Comparison of ENCODE assay signal across 8 cellular contexts in genomic region chr6:37818536-37819176, GRCh38. TPM values are rescaled to one million over a fixed set of nuclear protein-coding genes. Genes with fewer than 3 reads are reported as not detected.
DNase-seq lines count a peak whose midpoint lies in the region; ATAC-seq lines count a peak whose summit lies in the region.

No MANE protein-coding gene starts in this region.

- no peak overlapping the region for H2AK5ac ChIP-seq in mesendoderm (ENCODE audit: low read length)

- H3K4me2 ChIP-seq in mesendoderm (ENCODE audit: low read length): peak overlapping the region; percentile 39

- peaks cover 20% of the 10 kb centered on the region for H3K36me3 Mint-ChIP-seq in effector memory CD8-positive, alpha-beta T cell (ENCODE audit: insufficient read depth)

- no peak overlapping the region for H4K5ac ChIP-seq in mesendoderm (ENCODE audit: low read length)

- H4K8ac ChIP-seq in mesendoderm (ENCODE audit: low read depth, low read length): no peak overlapping the region

- WGBS in mesendoderm (ENCODE audit: extremely low coverage, insufficient coverage, low lambda C conversion rate): no CpG with 5 or more reads among the region's 27 CpGs

- H3K4me1 Mint-ChIP-seq in effector memory CD8-positive, alpha-beta T cell (ENCODE audit: low read depth in 2 of 2): peaks cover 36 to 41% of the 10 kb centered on the region in 2 donors

- H3K4me3 ChIP-seq in mesendoderm (ENCODE audit: low read length): peak overlapping the region; percentile 30

- peak overlapping the region; percentile 83 for H3K18ac ChIP-seq in mesendoderm (ENCODE audit: low read length)

- H3K4me1 ChIP-seq in mesendoderm (ENCODE audit: control insufficient read depth, low read depth, low read length): peaks cover 6% of the 10 kb centered on the region

- no peak overlapping the region for H2BK120ac ChIP-seq in mesendoderm (ENCODE audit: low read depth, low read length)

- H3K27me3 ChIP-seq in mesendoderm (ENCODE audit: insufficient read depth, low read length, poor library complexity): no peaks in the 10 kb centered on the region

- H3K27me3 Mint-ChIP-seq in effector memory CD8-positive, alpha-beta T cell: no peaks in the 10 kb centered on the region

- peaks cover 6% of the 10 kb centered on the region for H3K79me1 ChIP-seq in mesendoderm (ENCODE audit: low read length)

- no peaks in the 10 kb centered on the region for H3K36me3 ChIP-seq in mesendoderm (ENCODE audit: control insufficient read depth, insufficient read depth, low read length)

- H3K27ac Mint-ChIP-seq in effector memory CD8-positive, alpha-beta T cell: peak overlapping the region; percentile 99

- H2BK15ac ChIP-seq in mesendoderm (replicated peaks; ENCODE audit: low read depth): no peak overlapping the region

- peak overlapping the region; percentile 99 for H3K27ac ChIP-seq in mesendoderm (ENCODE audit: low read depth, low read length)

- H3K79me2 ChIP-seq in mesendoderm (ENCODE audit: control insufficient read depth, insufficient read depth, low read length): peaks cover 35% of the 10 kb centered on the region

- no peak overlapping the region for H3K4ac ChIP-seq in mesendoderm (ENCODE audit: low read depth, low read length)

- no peak overlapping the region for H2BK5ac ChIP-seq in mesendoderm (ENCODE audit: low read length)

- ATAC-seq in GM19324 (IDR thresholded peaks at IDR 0.05; ENCODE audit: low FRiP score, unreplicated experiment) (peak; percentile 81), HG03457 (IDR thresholded peaks at IDR 0.05; ENCODE audit: unreplicated experiment) (peak; percentile 54)
- peak; percentile 74 for ATAC-seq in effector memory CD8-positive, alpha-beta T cell (replicated peaks)

- no peak overlapping the region for H3K23ac ChIP-seq in mesendoderm (ENCODE audit: low read length)

- DNase-seq in CD1c-positive myeloid dendritic cell (ENCODE audit: extremely low spot score) (peak; percentile 99), NCI-H748 (lab: John Stamatoyannopoulos, UW; ENCODE audit: unreplicated experiment) (peak; percentile 99), mesendoderm (peak; percentile 98)
- peak; percentile 94 to 95 for DNase-seq in activated CD4-positive, alpha-beta T cell treated with anti-CD3 and anti-CD28 coated beads, Interleukin-2, amount 50 U/mL, for 4 hours
- DNase-seq in effector memory CD8-positive, alpha-beta T cell: peak in 1 of 3 experiments; percentile 90
- DNase-seq in stimulated activated CD8-positive, alpha-beta memory T cell treated with anti-CD3 and anti-CD28 coated beads, Interleukin-12 subunit alpha, Interleukin-12 subunit beta, amount 100 ng/mL, for 4 hours (ENCODE audit: low read depth): peak; percentile 88

- H3K56ac ChIP-seq in mesendoderm (ENCODE audit: low read length): peak overlapping the region; percentile 77

- peak overlapping the region; percentile 69 for H3K9ac ChIP-seq in mesendoderm (ENCODE audit: low read length)

- H3K4me3 Mint-ChIP-seq in effector memory CD8-positive, alpha-beta T cell: peak overlapping the region; percentile 92 to 99

- no peaks in the 10 kb centered on the region for H3K9me3 Mint-ChIP-seq in effector memory CD8-positive, alpha-beta T cell

RNA-seq across cellular contexts. Expression of gene ZFAND3, which starts 0.9 kb away (rescaled TPM):
- polyA plus RNA-seq in mesendoderm (2013, experiment 1 of 2): 37.9 TPM
- 41.6 TPM for polyA plus RNA-seq in mesendoderm (2013, experiment 2 of 2)
